Comparison of ENCODE assay signal across 8 cellular contexts in genomic region chr2:175004730-175004979, GRCh38. TPM values are rescaled to one million over a fixed set of nuclear protein-coding genes. Genes with fewer than 3 reads are reported as not detected.
A peak's percentile ranks its signal among the peaks of the same experiment; 100 is the strongest.
DNase-seq lines count a peak whose midpoint lies in the region; ATAC-seq and TF ChIP-seq lines count a peak whose summit lies in the region.

No MANE protein-coding gene starts in this region.

- H3K27ac ChIP-seq in SU-DHL-6 (ENCODE audit: low read depth, low read length), result no peak overlapping the region

- H2AFZ ChIP-seq in SU-DHL-6 (ENCODE audit: low read depth, low read length, severe bottlenecking), result peak overlapping the region; percentile 78

- peak overlapping the region; percentile 58 for H3K4me3 ChIP-seq in GM12864 (ENCODE audit: low read depth, low read length)
- H3K4me3 ChIP-seq in SU-DHL-6 (ENCODE audit: insufficient read depth, low read length, poor library complexity, severe bottlenecking), result peak overlapping the region; percentile 49
- H3K4me3 ChIP-seq in foreskin fibroblast (ENCODE audit: low read depth in 1 of 2, low read length in 2 of 2), result peak overlapping the region; percentile 63 to 68

- H3K9me2 ChIP-seq in SU-DHL-6 (replicated peaks; ENCODE audit: insufficient read depth, low read length), result no peaks in the 10 kb centered on the region

- DNase-seq in GM12864 (ENCODE audit: low read depth) (no peak), foreskin fibroblast (no peak), progenitor cell of endocrine pancreas (ENCODE audit: low spot score, unreplicated experiment) (no peak), NCI-H345 treated with DMSO at 0.1 percent for 48 hours (lab: John Stamatoyannopoulos, UW; ENCODE audit: unreplicated experiment) (no peak), GDM1 (lab: John Stamatoyannopoulos, UW) (no peak)
- DNase-seq in activated CD4-positive, alpha-beta T cell treated with anti-CD3 and anti-CD28 coated beads, Interleukin-2, amount 50 U/mL, for 4 hours, result no peak

- H3K27me3 ChIP-seq in SU-DHL-6 (ENCODE audit: low read length), result 0 out of 2 replicates have a peak, but pooled peaks cover 3% of the 10 kb centered on the region

- H3K27ac Mint-ChIP-seq in progenitor cell of endocrine pancreas, result peak overlapping the region; percentile 98

- no peaks in the 10 kb centered on the region for H3K36me3 Mint-ChIP-seq in progenitor cell of endocrine pancreas (ENCODE audit: insufficient read depth)

- H3K79me2 ChIP-seq in SU-DHL-6 (ENCODE audit: insufficient read depth, low read length), result no peaks in the 10 kb centered on the region

- peak overlapping the region; percentile 55 for H3K9ac ChIP-seq in SU-DHL-6 (ENCODE audit: low read length)

- H3K4me2 ChIP-seq in SU-DHL-6 (ENCODE audit: low read depth, low read length, poor library complexity, severe bottlenecking), result peak overlapping the region; percentile 65

- no peaks in the 10 kb centered on the region for H4K20me1 ChIP-seq in SU-DHL-6 (ENCODE audit: low read depth, low read length)

- H3K36me3 ChIP-seq in SU-DHL-6 (ENCODE audit: low read length), result no peaks in the 10 kb centered on the region

- H3K9me3 ChIP-seq in SU-DHL-6 (ENCODE audit: insufficient read depth, low read length), result no peaks in the 10 kb centered on the region

- ATAC-seq in HG02610 (IDR thresholded peaks at IDR 0.05; ENCODE audit: unreplicated experiment), result peak; percentile 34

- H3K4me1 Mint-ChIP-seq in progenitor cell of endocrine pancreas (ENCODE audit: low read depth), result peaks cover 30% of the 10 kb centered on the region

- H3K4me3 Mint-ChIP-seq in progenitor cell of endocrine pancreas (ENCODE audit: low read depth), result peak overlapping the region; percentile 93

- peaks cover 7% of the 10 kb centered on the region for H3K27me3 Mint-ChIP-seq in progenitor cell of endocrine pancreas

- TF ChIP-seq CTCF in GM12864 (IDR thresholded peaks at IDR 0.05; ENCODE audit: low read depth, low read length, missing control alignments) (no peak), SU-DHL-6 (IDR thresholded peaks at IDR 0.05; ENCODE audit: insufficient read depth, low read length, poor library complexity, severe bottlenecking) (no peak), foreskin fibroblast (IDR thresholded peaks at IDR 0.05; ENCODE audit: low read depth, low read length) (no peak), progenitor cell of endocrine pancreas (IDR thresholded peaks at IDR 0.05; ENCODE audit: unreplicated experiment) (no peak)

- no peaks in the 10 kb centered on the region; the same call in 1 of the 2 replicates for H3F3A ChIP-seq in SU-DHL-6 (ENCODE audit: insufficient read depth)

- H3K9me3 Mint-ChIP-seq in progenitor cell of endocrine pancreas (ENCODE audit: low read depth), result no peaks in the 10 kb centered on the region

RNA-seq across cellular contexts. Expression of gene CHN1, which starts 0.5 kb away (rescaled TPM):
- total RNA-seq in progenitor cell of endocrine pancreas, result 46.1 and 50.3 TPM in 2 replicates
